33 cellular contexts compared by ENCODE assay signal in genomic region chr1:18489417-18490143, GRCh38. TPM values are rescaled to one million over a fixed set of nuclear protein-coding genes. Genes with fewer than 3 reads are reported as not detected.
"Had no signal": no experiment of that assay in that cellular context is flagged by ENCODE, and none has a peak within 500 bp of the region (broad histone marks: within the 10 kb centered on the region; RNA-seq: fewer than 3 reads in every experiment).

No MANE protein-coding gene starts in this region.

- DNase-seq: dermis blood vessel endothelial cell; effector memory CD4-positive, alpha-beta T cell; erythroblast; esophagus squamous epithelium; foreskin melanocyte; glutamatergic neuron; heart right ventricle; hypothalamus; immature natural killer cell; islet precursor cell; kidney glomerular epithelial cell; left colon; left ventricle myocardium superior; lower lobe of right lung; naive thymus-derived CD8-positive, alpha-beta T cell; nephron progenitor cell; nucleus accumbens; psoas muscle; right cardiac atrium; sigmoid colon; stimulated activated CD4-positive, alpha-beta T cell treated with anti-CD3 and anti-CD28 coated beads, Interleukin-4, amount 100 ng/mL, for 4 hours; stimulated activated naive CD8-positive, alpha-beta T cell treated with anti-CD3 and anti-CD28 coated beads, Interleukin-15, Interleukin-2, amounts not matched to agents 100 U/mL and 50 U/mL, for 24 hours; substantia nigra; testis; tibial artery; upper lobe of right lung; uterus had no signal

- H3K4me3 ChIP-seq: coronary artery, esophagus squamous epithelium, heart right ventricle, lower lobe of right lung, psoas muscle, sigmoid colon, testis, tibial artery, upper lobe of right lung, uterus had no signal

- ATAC-seq: heart right ventricle; left colon; left ventricle myocardium superior; lower lobe of right lung; naive thymus-derived CD8-positive, alpha-beta T cell; psoas muscle; right cardiac atrium; stimulated activated memory B cell treated with anti-CD40 and anti-IgM and Interleukin-4, amounts not matched to agents 10 μg/mL and 1 μg/mL and 100 μg/mL, for 72 hours; stimulated activated naive CD8-positive, alpha-beta T cell treated with anti-CD3 and anti-CD28 coated beads, Interleukin-15, Interleukin-2, amounts not matched to agents 100 U/mL and 50 U/mL, for 24 hours; upper lobe of right lung had no signal

- FAIRE-seq: endometrium had no signal

- H3K27ac ChIP-seq: coronary artery, esophagus squamous epithelium, heart right ventricle, lower lobe of right lung, psoas muscle, sigmoid colon, testis, tibial artery, upper lobe of right lung, uterus had no signal

- H3K27me3 ChIP-seq: testis, upper lobe of right lung, uterus had no signal

- H3K4me1 ChIP-seq: esophagus squamous epithelium, heart right ventricle, lower lobe of right lung, psoas muscle, sigmoid colon, testis, tibial artery, upper lobe of right lung, uterus had no signal

- H3K36me3 ChIP-seq: esophagus squamous epithelium, heart right ventricle, lower lobe of right lung, sigmoid colon, tibial artery, upper lobe of right lung, uterus had no signal

- H3K9me3 ChIP-seq: esophagus squamous epithelium, lower lobe of right lung, psoas muscle, testis, upper lobe of right lung, uterus had no signal

RNA-seq across cellular contexts. Expression of gene KLHDC7A, which starts 8.8 kb away (rescaled TPM):
- total RNA-seq: left ventricle myocardium superior; myocyte; naive thymus-derived CD8-positive, alpha-beta T cell; osteocyte; psoas muscle; skeletal muscle tissue had no signal
- polyA plus RNA-seq: heart right ventricle; immature natural killer cell; naive thymus-derived CD8-positive, alpha-beta T cell had no signal
